1 cellular context compared by ENCODE assay signal in genomic region chr12:53999596-54000104, GRCh38.
TF ChIP-seq lines count a peak whose summit lies in the region.

No MANE protein-coding gene starts in this region.

TF ChIP-seq in H1, 55 proteins besides CTCF, POLR2A, EP300 and RAD21:
- TF ChIP-seq CHD2 (IDR thresholded peaks at IDR 0.05; ENCODE audit: low read length) (0 out of 2 replicates have a peak, but pooled peaks have one; percentile 20), ATF3 (IDR thresholded peaks at IDR 0.05; ENCODE audit: insufficient read depth, low read depth, low read length) (peak; percentile 71; the same call in 1 of the 2 replicates), POLR2AphosphoS5 (IDR thresholded peaks at IDR 0.05; ENCODE audit: low read depth, low read length) (no peak), CBX8 (IDR thresholded peaks at IDR 0.05; ENCODE audit: borderline replicate concordance, low read depth, low read length) (0 out of 2 replicates have a peak, but pooled peaks have one; percentile 5), USF2 (IDR thresholded peaks at IDR 0.05; ENCODE audit: low read length) (peak; percentile 84)
